ENCODE assay signal across 1 cellular context in the genomic region with DNA sequence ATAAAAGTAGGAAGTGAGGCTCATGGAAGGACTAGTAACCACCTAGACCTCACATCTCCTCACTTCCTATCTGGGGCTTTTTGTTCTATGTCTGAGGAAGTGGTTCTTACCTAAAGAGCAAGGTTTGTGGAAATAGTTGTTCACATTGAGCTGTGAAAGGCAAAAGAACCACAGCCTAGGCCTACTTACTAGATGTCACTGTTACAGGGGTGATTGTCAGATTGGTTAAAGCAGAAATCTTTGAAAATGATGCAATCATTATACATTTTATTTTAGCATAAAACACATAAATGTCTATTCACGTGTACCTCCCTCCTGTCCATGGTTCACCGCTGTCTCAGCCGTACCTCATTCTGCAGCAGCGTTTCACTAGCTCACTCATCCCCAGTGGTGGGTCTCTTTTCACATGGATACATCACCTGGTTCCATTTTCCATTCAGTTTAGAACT.
TF ChIP-seq lines count a peak whose summit lies in the region.

No MANE protein-coding gene starts in this region.

TF ChIP-seq in GM12878, 131 proteins besides CTCF, POLR2A, EP300 and RAD21 (continued from another document):
- TF ChIP-seq, protein P1, sequence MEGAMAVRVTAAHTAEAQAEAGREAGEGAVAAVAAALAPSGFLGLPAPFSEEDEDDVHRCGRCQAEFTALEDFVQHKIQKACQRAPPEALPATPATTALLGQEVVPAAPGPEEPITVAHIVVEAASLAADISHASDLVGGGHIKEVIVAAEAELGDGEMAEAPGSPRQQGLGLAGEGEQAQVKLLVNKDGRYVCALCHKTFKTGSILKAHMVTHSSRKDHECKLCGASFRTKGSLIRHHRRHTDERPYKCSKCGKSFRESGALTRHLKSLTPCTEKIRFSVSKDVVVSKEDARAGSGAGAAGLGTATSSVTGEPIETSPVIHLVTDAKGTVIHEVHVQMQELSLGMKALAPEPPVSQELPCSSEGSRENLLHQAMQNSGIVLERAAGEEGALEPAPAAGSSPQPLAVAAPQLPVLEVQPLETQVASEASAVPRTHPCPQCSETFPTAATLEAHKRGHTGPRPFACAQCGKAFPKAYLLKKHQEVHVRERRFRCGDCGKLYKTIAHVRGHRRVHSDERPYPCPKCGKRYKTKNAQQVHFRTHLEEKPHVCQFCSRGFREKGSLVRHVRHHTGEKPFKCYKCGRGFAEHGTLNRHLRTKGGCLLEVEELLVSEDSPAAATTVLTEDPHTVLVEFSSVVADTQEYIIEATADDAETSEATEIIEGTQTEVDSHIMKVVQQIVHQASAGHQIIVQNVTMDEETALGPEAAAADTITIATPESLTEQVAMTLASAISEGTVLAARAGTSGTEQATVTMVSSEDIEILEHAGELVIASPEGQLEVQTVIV (IDR thresholded peaks at IDR 0.05; ENCODE audit: borderline replicate concordance, partially characterized antibody) = no peak
TF ChIP-seq in GM12878: peak in this region for 7.
